In the genomic region with DNA sequence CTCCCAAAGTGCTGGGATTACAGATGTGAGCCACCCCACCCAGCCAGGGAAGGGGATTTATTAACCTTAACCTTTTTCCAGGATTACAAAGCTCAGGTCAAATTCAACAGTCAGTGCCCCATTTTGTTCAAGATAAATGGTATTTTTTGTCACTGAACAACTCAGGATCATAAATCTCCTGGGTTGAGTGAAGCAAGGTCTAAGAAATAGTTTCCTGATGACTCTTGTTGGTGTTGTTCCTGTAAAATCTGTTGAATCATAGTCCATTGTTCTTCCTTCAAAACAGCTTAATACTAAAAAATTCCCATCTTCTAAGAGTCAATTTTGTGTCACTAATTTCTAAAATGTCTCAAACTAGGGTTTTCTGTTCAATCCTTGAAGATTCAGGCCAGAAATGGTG, we compare ENCODE assay signal across 14 cellular contexts. TPM values are rescaled to one million over a fixed set of nuclear protein-coding genes. Genes with fewer than 3 reads are reported as not detected.
DNase-seq lines count a peak whose midpoint lies in the region; FAIRE-seq and TF ChIP-seq lines count a peak whose summit lies in the region.
"Had no signal": no experiment of that assay in that cellular context is flagged by ENCODE, and none has a peak within 500 bp of the region (broad histone marks: within the 10 kb centered on the region; RNA-seq: fewer than 3 reads in every experiment).

No MANE protein-coding gene starts in this region.

- FAIRE-seq in bronchial epithelial cell (lab: Jason Lieb, UNC), result no peak
- FAIRE-seq in keratinocyte (lab: Jason Lieb, UNC), result peak; percentile 17

- H3K79me2 ChIP-seq in keratinocyte (ENCODE audit: control insufficient read depth, insufficient read depth, low read length), result no peaks in the 10 kb centered on the region

- H3K9me1 ChIP-seq in keratinocyte (ENCODE audit: control insufficient read depth, extremely low read depth, insufficient read depth, low read length), result no peaks in the 10 kb centered on the region

- H4K20me1 ChIP-seq in keratinocyte (ENCODE audit: control insufficient read depth, extremely low read depth, insufficient read depth, low read length), result no peaks in the 10 kb centered on the region

- H3K4me1 ChIP-seq in keratinocyte (ENCODE audit: control insufficient read depth, extremely low read depth, insufficient read depth, low read length), result peaks cover 13% of the 10 kb centered on the region
- H3K4me1 ChIP-seq: esophagus muscularis mucosa, testis had no signal

- peak overlapping the region; percentile 44 for H2AFZ ChIP-seq in keratinocyte (ENCODE audit: control insufficient read depth, low read length)

- peak; percentile 55 for DNase-seq in AG09309 (ENCODE audit: low read depth)
- peak; percentile 88 for DNase-seq in M059J (ENCODE audit: low read depth)
- peak; percentile 77 for DNase-seq in bronchial epithelial cell (ENCODE audit: low read depth)
- DNase-seq in keratinocyte (ENCODE audit: low read depth, low spot score), result peak; percentile 19
- no peak for DNase-seq in activated T-cell treated with anti-CD3 and anti-CD28 coated beads for 4 hours
- no peak for DNase-seq in GM20000 (ENCODE audit: low spot score)
- DNase-seq in midbrain (lab: John Stamatoyannopoulos, UW), result no peak
- no peak for DNase-seq in COLO829 (ENCODE audit: low spot score)
- DNase-seq: activated naive CD4-positive, alpha-beta T cell treated with Interleukin-2 at 50 U/mL for 16 hours; AML-193; cerebellar nuclear complex; NK-92 treated with Interleukin-12 subunit alpha and Interleukin-12 subunit beta, amount 100 ng/mL, for 24 hours; testis had no signal

- peak overlapping the region; percentile 42 for H3K4me2 ChIP-seq in keratinocyte (ENCODE audit: control insufficient read depth, extremely low read depth, insufficient read depth, low read depth, low read length)

- H3K27ac ChIP-seq in keratinocyte (ENCODE audit: control insufficient read depth, insufficient read depth, low read length), result peak overlapping the region; percentile 60
- H3K27ac ChIP-seq: esophagus muscularis mucosa, testis had no signal

- no peak overlapping the region for H3K9ac ChIP-seq in keratinocyte (ENCODE audit: control insufficient read depth, extremely low read depth, insufficient read depth, low read length)

- TF ChIP-seq CTCF in AG09309 (IDR thresholded peaks at IDR 0.05; ENCODE audit: control insufficient read depth, insufficient read depth, low read depth, low read length, missing control alignments), result no peak
- TF ChIP-seq CTCF in bronchial epithelial cell (IDR thresholded peaks at IDR 0.05; ENCODE audit: insufficient read depth, low read length, severe bottlenecking), result no peak
- TF ChIP-seq CTCF in keratinocyte (optimal IDR thresholded peaks at IDR 0.05 in 1 of 3, IDR thresholded peaks at IDR 0.05 in 1 of 3, conservative IDR thresholded peaks at IDR 0.05 in 1 of 3; ENCODE audit: extremely low read depth in 1 of 3, insufficient read depth in 2 of 3, low read length in 3 of 3), result no peak
- no peak for TF ChIP-seq CTCF in GM20000 (IDR thresholded peaks at IDR 0.05; ENCODE audit: extremely low read depth, missing control alignments)

- dilution Hi-C loops in keratinocyte (cut with MboI; ENCODE audit: extremely low pct_ligation_motif_present, low sequenced_read_pairs), result no loop called here

- H3K4me3 ChIP-seq in AG09309 (ENCODE audit: control insufficient read depth, low read depth, low read length) (no peak overlapping the region), bronchial epithelial cell (ENCODE audit: low read depth, low read length) (no peak overlapping the region), keratinocyte (ENCODE audit: control insufficient read depth in 2 of 3, extremely low read depth in 1 of 3, insufficient read depth in 2 of 3, low read depth in 1 of 3, low read length in 3 of 3) (no peak overlapping the region)
- H3K4me3 ChIP-seq: esophagus muscularis mucosa, testis had no signal

- H3K36me3 ChIP-seq in bronchial epithelial cell (ENCODE audit: control insufficient read depth, insufficient read depth, low read length) (no peaks in the 10 kb centered on the region), keratinocyte (ENCODE audit: control insufficient read depth in 2 of 2, extremely low read depth in 1 of 2, insufficient read depth in 2 of 2, low read length in 2 of 2) (no peaks in the 10 kb centered on the region)
- H3K36me3 ChIP-seq: esophagus muscularis mucosa had no signal

- H3K27me3 ChIP-seq in bronchial epithelial cell (ENCODE audit: control insufficient read depth, insufficient read depth, low read length), result no peaks in the 10 kb centered on the region
- H3K27me3 ChIP-seq in keratinocyte (ENCODE audit: control insufficient read depth, extremely low read depth, insufficient read depth, low read length), result no peaks in the 10 kb centered on the region
- H3K27me3 ChIP-seq: esophagus muscularis mucosa, testis had no signal

- H3K9me3 ChIP-seq in keratinocyte (ENCODE audit: control insufficient read depth, low read depth, low read length), result no peaks in the 10 kb centered on the region
- H3K9me3 ChIP-seq: esophagus muscularis mucosa, testis had no signal

RNA-seq across cellular contexts. Expression of gene JMY, which starts 33.9 kb away (rescaled TPM):
- total RNA-seq in M059J (2014; rRNA removed; shearing (Covaris generic)), result 3.2 and 4.9 TPM in 2 replicates
- total RNA-seq in bronchial epithelial cell, result 14.5 and 16.9 TPM in 2 replicates
- 1.8 to 3.3 TPM (median 2.5 TPM) in 3 replicates for polyA plus RNA-seq in keratinocyte
- polyA plus RNA-seq in keratinocyte (2011; ENCODE audit: low read depth), result 11.6 TPM
- polyA plus RNA-seq in keratinocyte (2011; cell fraction: cytosol; rRNA removed), result 1.4 and 2.8 TPM in 2 replicates
- polyA plus RNA-seq in keratinocyte (2011; cell fraction: nucleus; rRNA removed), result 3.6 and 5.0 TPM in 2 replicates
- 2.0 and 7.1 TPM in 2 replicates for polyA plus RNA-seq in keratinocyte (2012; ENCODE audit: low replicate concordance)
- polyA minus RNA-seq in keratinocyte, result 1.1 to 4.3 TPM (median 2.3 TPM) in 3 replicates
- polyA minus RNA-seq in keratinocyte (2011; cell fraction: cytosol; rRNA and poly(A)+ RNA removed), result 3.8 TPM
- 6.1 and 9.6 TPM in 2 replicates for polyA minus RNA-seq in keratinocyte (2011; cell fraction: nucleus; rRNA and poly(A)+ RNA removed)

Comparison
In these comparisons a context has a peak if more than half of its experiments do, and no peak if none do; other contexts are left out.
1. DNase-seq: peak in AG09309 (single experiment), M059J (single experiment), bronchial epithelial cell (single experiment) and keratinocyte (single experiment); none in activated T-cell treated with anti-CD3 and anti-CD28 coated beads for 4 hours (single experiment), GM20000 (single experiment), midbrain (single experiment) and COLO829 (single experiment).